In genomic region chr1:66374561-66375111, GRCh38 we compare ENCODE assay signal across 9 cellular contexts.
DNase-seq lines count a peak whose midpoint lies in the region; ATAC-seq and TF ChIP-seq lines count a peak whose summit lies in the region.
"Had no signal": no experiment of that assay in that cellular context is flagged by ENCODE, and none has a peak within 500 bp of the region (broad histone marks: within the 10 kb centered on the region; RNA-seq: fewer than 3 reads in every experiment).

No MANE protein-coding gene starts in this region.

- peak overlapping the region; percentile 17 for H3K9ac ChIP-seq in OCI-LY1 (ENCODE audit: low read length)

- ATAC-seq in HG02678 (IDR thresholded peaks at IDR 0.05; ENCODE audit: unreplicated experiment) (peak; percentile 50), sciatic nerve (peak; percentile 18)

- H3K4me2 ChIP-seq in OCI-LY1 (ENCODE audit: low read length): peak overlapping the region; percentile 51

- H3F3A ChIP-seq in OCI-LY1 (ENCODE audit: insufficient read depth, low read length): peaks cover 4% of the 10 kb centered on the region; the same call in 1 of the 2 replicates

- no peaks in the 10 kb centered on the region for H3K9me2 ChIP-seq in OCI-LY1 (ENCODE audit: low read depth, low read length)

- intact Hi-C loops in dorsolateral prefrontal cortex (cut with DNase I) (no loop called here), sciatic nerve (cut with DNase I) (no loop called here)

- no peaks in the 10 kb centered on the region for H3K79me2 ChIP-seq in OCI-LY1 (ENCODE audit: insufficient read depth, low read length)

- H3K36me3 ChIP-seq in OCI-LY1 (ENCODE audit: insufficient read depth, low read length): peaks cover 35% of the 10 kb centered on the region

- DNase-seq in NOMO-1 treated with DMSO at 0.1 percent for 48 hours (lab: John Stamatoyannopoulos, UW; ENCODE audit: unreplicated experiment): peak; percentile 25
- DNase-seq in NOMO-1 treated with dmso at 0.1 percent for 144 hours (lab: John Stamatoyannopoulos, UW; ENCODE audit: unreplicated experiment): no peak
- DNase-seq in dorsolateral prefrontal cortex: no peak
- DNase-seq in sciatic nerve (ENCODE audit: low spot score): no peak
- no peak for DNase-seq in NCI-H187 (lab: John Stamatoyannopoulos, UW)
- no peak for DNase-seq in NCI-H345 (lab: John Stamatoyannopoulos, UW)

- H3K27me3 ChIP-seq in OCI-LY1 (ENCODE audit: insufficient read depth, low read length): no peaks in the 10 kb centered on the region
- H3K27me3 ChIP-seq in dorsolateral prefrontal cortex: no peaks in the 10 kb centered on the region

- H3K27ac ChIP-seq in OCI-LY1 (ENCODE audit: low read depth, low read length, poor library complexity, severe bottlenecking) (peak overlapping the region; percentile 90), dorsolateral prefrontal cortex (peak overlapping the region in 56 of 59 donors; percentile 9 to 91 (median 81))
- H3K27ac ChIP-seq: 22Rv1 had no signal

- TF ChIP-seq CTCF in OCI-LY1 (IDR thresholded peaks at IDR 0.05; ENCODE audit: low read length) (no peak), dorsolateral prefrontal cortex (IDR thresholded peaks at IDR 0.05 in 54 of 56, conservative IDR thresholded peaks at IDR 0.05 in 2 of 56; ENCODE audit: low read depth in 1 of 56, partially characterized antibody in 56 of 56) (no peak)

- H3K9me3 ChIP-seq in OCI-LY1 (ENCODE audit: low read length): no peaks in the 10 kb centered on the region

- H3K4me3 ChIP-seq in OCI-LY1 (ENCODE audit: low read depth, low read length, poor library complexity, severe bottlenecking) (peak overlapping the region; percentile 10), dorsolateral prefrontal cortex (no peak overlapping the region)

- no peaks in the 10 kb centered on the region for H4K20me1 ChIP-seq in OCI-LY1 (ENCODE audit: insufficient read depth, low read length)

- H3K4me1 ChIP-seq in OCI-LY1 (ENCODE audit: insufficient read depth, low read length, severe bottlenecking): peaks cover 76% of the 10 kb centered on the region

- H2AFZ ChIP-seq in OCI-LY1 (ENCODE audit: low read length): no peak overlapping the region
